Comparison of ENCODE assay signal across 39 cellular contexts in genomic region chr15:74170845-74171578, GRCh38. TPM values are rescaled to one million over a fixed set of nuclear protein-coding genes. Genes with fewer than 3 reads are reported as not detected.
DNase-seq lines count a peak whose midpoint lies in the region; ATAC-seq, FAIRE-seq and TF ChIP-seq lines count a peak whose summit lies in the region.
"Had no signal": no experiment of that assay in that cellular context is flagged by ENCODE, and none has a peak within 500 bp of the region (broad histone marks: within the 10 kb centered on the region; RNA-seq: fewer than 3 reads in every experiment).

No MANE protein-coding gene starts in this region.

- H3K27me3 Mint-ChIP-seq in MCF 10A (ENCODE audit: insufficient read depth, unreplicated experiment) (peaks cover 13% of the 10 kb centered on the region), astrocyte (ENCODE audit: low read depth, unreplicated experiment) (peaks cover 40% of the 10 kb centered on the region), neural crest cell (ENCODE audit: low read depth) (peaks cover 26% of the 10 kb centered on the region)
- H3K27me3 Mint-ChIP-seq: activated CD4-positive, alpha-beta T cell treated with anti-CD3 and anti-CD28 coated beads, Interleukin-2, amount 10 ng/mL, durations not matched to agents 24 days and 14 days; activated naive CD8-positive, alpha-beta T cell treated with anti-CD3 and anti-CD28 coated beads for 36 hours; CD4-positive, alpha-beta T cell had no signal

- H3K9ac ChIP-seq in astrocyte (ENCODE audit: low read length): no peak overlapping the region

- POLR2A ChIA-PET in MCF 10A (lab: Yijun Ruan, JAX): no interaction called here

- H3K36me3 Mint-ChIP-seq in MCF 10A (ENCODE audit: insufficient read depth, unreplicated experiment) (no peaks in the 10 kb centered on the region), astrocyte (ENCODE audit: low read depth, unreplicated experiment) (no peaks in the 10 kb centered on the region), neural crest cell (ENCODE audit: low read depth) (peaks cover 4% of the 10 kb centered on the region)
- H3K36me3 Mint-ChIP-seq: activated naive CD8-positive, alpha-beta T cell treated with anti-CD3 and anti-CD28 coated beads for 36 hours; naive thymus-derived CD8-positive, alpha-beta T cell had no signal

- FAIRE-seq in astrocyte (lab: Jason Lieb, UNC): no peak
- FAIRE-seq: D721Med, small intestine had no signal

- CTCF ChIA-PET in MCF 10A (lab: Yijun Ruan, JAX): no interaction called here

- H3K9me3 ChIP-seq in breast epithelium (no peaks in the 10 kb centered on the region), astrocyte (ENCODE audit: insufficient read depth, low read depth, low read length) (no peaks in the 10 kb centered on the region), uterus (no peaks in the 10 kb centered on the region)
- H3K9me3 ChIP-seq: ascending aorta, Peyer's patch had no signal

- H3K27ac ChIP-seq in breast epithelium (peak overlapping the region; percentile 29 to 95), astrocyte (ENCODE audit: low read depth, low read length) (no peak overlapping the region), uterus (peak overlapping the region; percentile 54 to 97)
- H3K27ac ChIP-seq: ascending aorta had no signal

- TF ChIP-seq CTCF in breast epithelium (IDR thresholded peaks at IDR 0.05) (no peak), MCF 10A (IDR thresholded peaks at IDR 0.05; ENCODE audit: unreplicated experiment) (no peak), astrocyte (IDR thresholded peaks at IDR 0.05; ENCODE audit: insufficient read depth, low read depth, low read length) (no peak), neural crest cell (conservative IDR thresholded peaks at IDR 0.05) (no peak), uterus (IDR thresholded peaks at IDR 0.05) (no peak)

- intact Hi-C loops in breast epithelium (cut with DNase I; ENCODE audit: low total_unique reads): no loop called here
- intact Hi-C loops in MCF 10A (cut with micrococcal nuclease): no loop called here
- intact Hi-C loops in uterus (cut with DNase I; ENCODE audit: low total_unique reads): no loop called here
- intact Hi-C loops in sciatic nerve (cut with DNase I): no loop called here

- ATAC-seq in sciatic nerve: no peak
- ATAC-seq: esophagus mucosa; GM23338; naive thymus-derived CD8-positive, alpha-beta T cell had no signal

- H3K27me3 ChIP-seq in breast epithelium (no peaks in the 10 kb centered on the region), astrocyte (ENCODE audit: insufficient read depth, low read length) (no peaks in the 10 kb centered on the region), uterus (no peaks in the 10 kb centered on the region)
- H3K27me3 ChIP-seq: ascending aorta, Peyer's patch had no signal

- H3K79me2 ChIP-seq in astrocyte (ENCODE audit: insufficient read depth, low read length): no peaks in the 10 kb centered on the region

- no peaks in the 10 kb centered on the region for H4K20me1 ChIP-seq in astrocyte (ENCODE audit: insufficient read depth, low read length)

- no peak overlapping the region for H3K4me2 ChIP-seq in astrocyte (ENCODE audit: low read length)
- H3K4me2 ChIP-seq: GM23338 had no signal

- no TSS peak for BruUV-seq in MCF 10A (replicated peaks; lab: Mats Ljungman, UMichigan)

- H2AFZ ChIP-seq in astrocyte (ENCODE audit: low read depth, low read length): no peak overlapping the region
- H2AFZ ChIP-seq: GM23338 had no signal

- H3K27ac Mint-ChIP-seq in MCF 10A (ENCODE audit: low read depth, unreplicated experiment): no peak overlapping the region
- peak overlapping the region; percentile 41 for H3K27ac Mint-ChIP-seq in astrocyte (ENCODE audit: unreplicated experiment)
- H3K27ac Mint-ChIP-seq in neural crest cell (ENCODE audit: unreplicated experiment): no peak overlapping the region
- H3K27ac Mint-ChIP-seq: activated CD4-positive, alpha-beta T cell treated with anti-CD3 and anti-CD28 coated beads, Interleukin-2, amount 10 ng/mL, durations not matched to agents 24 days and 14 days; activated naive CD8-positive, alpha-beta T cell treated with anti-CD3 and anti-CD28 coated beads for 36 hours; CD4-positive, alpha-beta T cell; endodermal cell; GM23338; naive thymus-derived CD8-positive, alpha-beta T cell had no signal

- H3K9me3 Mint-ChIP-seq in MCF 10A (ENCODE audit: unreplicated experiment) (no peaks in the 10 kb centered on the region), astrocyte (ENCODE audit: unreplicated experiment) (peaks cover 3% of the 10 kb centered on the region), neural crest cell (no peaks in the 10 kb centered on the region)
- H3K9me3 Mint-ChIP-seq: activated CD4-positive, alpha-beta T cell treated with anti-CD3 and anti-CD28 coated beads, Interleukin-2, amount 10 ng/mL, durations not matched to agents 24 days and 14 days; activated naive CD8-positive, alpha-beta T cell treated with anti-CD3 and anti-CD28 coated beads for 36 hours; CD4-positive, alpha-beta T cell; central memory CD8-positive, alpha-beta T cell; endodermal cell; GM23338; naive thymus-derived CD8-positive, alpha-beta T cell had no signal

- H3K4me3 ChIP-seq in breast epithelium (no peak overlapping the region), astrocyte (ENCODE audit: insufficient read depth, low read depth, low read length) (no peak overlapping the region), uterus (no peak overlapping the region)
- H3K4me3 ChIP-seq: ascending aorta, GM23338, Peyer's patch had no signal

- H3K36me3 ChIP-seq in breast epithelium (no peaks in the 10 kb centered on the region), astrocyte (ENCODE audit: insufficient read depth, low read length) (no peaks in the 10 kb centered on the region), uterus (no peaks in the 10 kb centered on the region)
- H3K36me3 ChIP-seq: Peyer's patch had no signal

- H3K4me1 Mint-ChIP-seq in MCF 10A (ENCODE audit: insufficient read depth, unreplicated experiment): no peaks in the 10 kb centered on the region
- H3K4me1 Mint-ChIP-seq in astrocyte (ENCODE audit: low read depth, unreplicated experiment): peaks cover 8% of the 10 kb centered on the region
- peaks cover 63% of the 10 kb centered on the region for H3K4me1 Mint-ChIP-seq in neural crest cell
- H3K4me1 Mint-ChIP-seq: activated CD4-positive, alpha-beta T cell treated with anti-CD3 and anti-CD28 coated beads, Interleukin-2, amount 10 ng/mL, durations not matched to agents 24 days and 14 days; activated naive CD8-positive, alpha-beta T cell treated with anti-CD3 and anti-CD28 coated beads for 36 hours; central memory CD8-positive, alpha-beta T cell had no signal

- H3K4me1 ChIP-seq in breast epithelium (peaks cover 7 to 9% of the 10 kb centered on the region in 2 donors), astrocyte (ENCODE audit: insufficient read depth, low read length) (peaks cover 18% of the 10 kb centered on the region), uterus (peaks cover 15 to 19% of the 10 kb centered on the region in 2 donors)

- H3K4me3 Mint-ChIP-seq in MCF 10A (ENCODE audit: unreplicated experiment): no peak overlapping the region
- no peak overlapping the region for H3K4me3 Mint-ChIP-seq in astrocyte (ENCODE audit: unreplicated experiment)
- peak overlapping the region; percentile 47 for H3K4me3 Mint-ChIP-seq in neural crest cell
- H3K4me3 Mint-ChIP-seq: activated CD4-positive, alpha-beta T cell treated with anti-CD3 and anti-CD28 coated beads, Interleukin-2, amount 10 ng/mL, durations not matched to agents 24 days and 14 days; activated naive CD8-positive, alpha-beta T cell treated with anti-CD3 and anti-CD28 coated beads for 36 hours; CD4-positive, alpha-beta T cell; central memory CD8-positive, alpha-beta T cell; endodermal cell; GM23338; naive thymus-derived CD8-positive, alpha-beta T cell had no signal

- TF ChIP-seq POLR2A in breast epithelium (IDR thresholded peaks at IDR 0.05): no peak
- no peak for TF ChIP-seq POLR2A in uterus (IDR thresholded peaks at IDR 0.05)

- DNase-seq in breast epithelium (ENCODE audit: low spot score in 2 of 2): no peak
- no peak for DNase-seq in MCF 10A (ENCODE audit: unreplicated experiment)
- no peak for DNase-seq in astrocyte (ENCODE audit: low read depth)
- DNase-seq in neural crest cell (ENCODE audit: low read depth, low spot score): no peak
- no peak for DNase-seq in uterus
- DNase-seq in sciatic nerve (ENCODE audit: low spot score): no peak
- DNase-seq in DMS79 treated with DMSO at 0.1 percent for 48 hours (lab: John Stamatoyannopoulos, UW): no peak
- DNase-seq in cerebellar nuclear complex (lab: John Stamatoyannopoulos, UW): no peak
- DNase-seq: activated CD4-positive, alpha-beta T cell treated with anti-CD3 and anti-CD28 coated beads, Interleukin-2, amount 10 ng/mL, durations not matched to agents 24 days and 14 days; activated gamma-delta T cell; activated naive CD8-positive, alpha-beta T cell treated with anti-CD3 and anti-CD28 coated beads for 36 hours; activated T-cell treated with anti-CD3 and anti-CD28 coated beads, Interleukin-2, amount 50 U/mL, for 1 hour; AML-193; CD4-positive, alpha-beta T cell; dermis blood vessel endothelial cell; endodermal cell; KBM-7; MM.1S; NCI-H1105 treated with DMSO at 0.1 percent for 48 hours; NCI-H2029; NCI-H2227 treated with DMSO at 0.1 percent for 48 hours; NCI-H526 treated with DMSO at 0.1 percent for 48 hours; stimulated activated naive CD4-positive, alpha-beta T cell treated with Interleukin-2 at 50 U/mL for 16 hours; SW 1271; T1000 had no signal

RNA-seq across cellular contexts. Expression of gene ISLR, which starts 2.5 kb away (rescaled TPM):
- total RNA-seq in breast epithelium (10 to 100 TPM; 49.2 to 88.0 (median 71.8) TPM), MCF 10A (2022) (not detected in 2 replicates), astrocyte (1.6 and 3.6 TPM in 2 replicates), neural crest cell (1.5 and 2.6 TPM in 2 replicates), uterus (100 to 1,000 TPM; 170 to 215 (median 201) TPM), sciatic nerve (120 TPM)
- total RNA-seq: activated CD4-positive, alpha-beta T cell treated with anti-CD3 and anti-CD28 coated beads, Interleukin-2, amount 10 ng/mL, durations not matched to agents 24 days and 14 days; activated CD8-positive, alpha-beta memory T cell treated with anti-CD3 and anti-CD28 coated beads for 36 hours; activated naive CD8-positive, alpha-beta T cell treated with anti-CD3 and anti-CD28 coated beads for 36 hours; CD4-positive, alpha-beta T cell; GM23338; naive thymus-derived CD8-positive, alpha-beta T cell had no signal

RNA-seq across cellular contexts. Expression of gene STRA6, which starts 31.6 kb away (rescaled TPM):
- total RNA-seq in breast epithelium (1 to 10 TPM in 1 of 3 donors, under 1 TPM in 1, not detected in 1; 0.98 to 1.0 TPM), MCF 10A (2022) (not detected in 2 replicates), astrocyte (7.2 and 13.7 TPM in 2 replicates), neural crest cell (138 and 146 TPM in 2 replicates), uterus (10 to 100 TPM in 2 of 4 donors, under 1 TPM in 1, not detected in 1; 0.26 to 62.6 (median 11.6) TPM), sciatic nerve (0.76 TPM)
- total RNA-seq: activated CD4-positive, alpha-beta T cell treated with anti-CD3 and anti-CD28 coated beads, Interleukin-2, amount 10 ng/mL, durations not matched to agents 24 days and 14 days; activated CD8-positive, alpha-beta memory T cell treated with anti-CD3 and anti-CD28 coated beads for 36 hours; ascending aorta; CD4-positive, alpha-beta T cell; HT1080; naive thymus-derived CD8-positive, alpha-beta T cell had no signal

RNA-seq across cellular contexts. Expression of gene ISLR2, which starts 40.6 kb away (rescaled TPM):
- total RNA-seq in breast epithelium (under 1 TPM in 2 of 3 donors, not detected in 1; 0.48 to 0.88 TPM), MCF 10A (2022) (not detected in 2 replicates), astrocyte (0.14 and 0.19 TPM in 2 replicates), neural crest cell (9.6 and 10.9 TPM in 2 replicates), uterus (10 to 100 TPM in 1 of 4 donors, 1 to 10 TPM in 1, under 1 TPM in 1, not detected in 1; 0.77 to 11.8 (median 5.1) TPM), sciatic nerve (1.5 TPM)
- total RNA-seq: activated CD4-positive, alpha-beta T cell treated with anti-CD3 and anti-CD28 coated beads, Interleukin-2, amount 10 ng/mL, durations not matched to agents 24 days and 14 days; activated CD8-positive, alpha-beta memory T cell treated with anti-CD3 and anti-CD28 coated beads for 36 hours; activated naive CD8-positive, alpha-beta T cell treated with anti-CD3 and anti-CD28 coated beads for 36 hours; CD4-positive, alpha-beta T cell; Daoy; dermis blood vessel endothelial cell; endodermal cell; fibroblast of villous mesenchyme; HT1080; liver; naive thymus-derived CD8-positive, alpha-beta T cell; renal cortical epithelial cell had no signal

Comparison
In these comparisons a context has a peak if more than half of its experiments do, and no peak if none do; other contexts are left out.
1. RNA of gene ISLR, which starts 2.5 kb away (total RNA-seq): 170 to 215 TPM in uterus, 120 TPM in sciatic nerve (single experiment) and 49.2 to 88.0 TPM in breast epithelium; 1.5 to 2.6 TPM in neural crest cell, 1.6 to 3.6 TPM in astrocyte and not detected in MCF 10A; every median in the first group is over 10 times any median in the second.